Comparison of ENCODE assay signal across 24 cellular contexts in genomic region chr1:118958937-118959631, GRCh38. TPM values are rescaled to one million over a fixed set of nuclear protein-coding genes. Genes with fewer than 3 reads are reported as not detected.
DNase-seq lines count a peak whose midpoint lies in the region; ATAC-seq, FAIRE-seq and TF ChIP-seq lines count a peak whose summit lies in the region.
"Had no signal": no experiment of that assay in that cellular context is flagged by ENCODE, and none has a peak within 500 bp of the region (broad histone marks: within the 10 kb centered on the region; RNA-seq: fewer than 3 reads in every experiment).

No MANE protein-coding gene starts in this region.

- no peak overlapping the region for H3K4me3 ChIP-seq in BLaER1
- peak overlapping the region; percentile 26 for H3K4me3 ChIP-seq in OCI-LY1 (ENCODE audit: low read depth, low read length, poor library complexity, severe bottlenecking)
- no peak overlapping the region for H3K4me3 ChIP-seq in HepG2 (replicated peaks in 1 of 3; ENCODE audit: insufficient read depth in 1 of 3, low read depth in 2 of 3, low read length in 3 of 3)
- H3K4me3 ChIP-seq: ascending aorta, uterus had no signal

- H3K4me2 ChIP-seq in BLaER1 = peak overlapping the region; percentile 57
- peak overlapping the region; percentile 47 for H3K4me2 ChIP-seq in OCI-LY1 (ENCODE audit: low read length)
- H3K4me2 ChIP-seq in HepG2 (ENCODE audit: low read depth, low read length) = peak overlapping the region; percentile 33; the same call in 1 of the 2 replicates

- H3K27me3 ChIP-seq in BLaER1 (no peaks in the 10 kb centered on the region), OCI-LY1 (ENCODE audit: insufficient read depth, low read length) (no peaks in the 10 kb centered on the region), HepG2 (ENCODE audit: control insufficient read depth in 1 of 2, insufficient read depth in 2 of 2, low read length in 2 of 2) (no peaks in the 10 kb centered on the region)
- H3K27me3 ChIP-seq: ascending aorta, uterus had no signal

- intact Hi-C loops in HepG2 (cut with micrococcal nuclease; ENCODE audit: unreplicated experiment) = no loop called here

- in situ Hi-C loops in HepG2 (cut with HindIII; ENCODE audit: extremely low pct_ligation_motif_present, low pct_unique_long_range_greater_than_20kb) = no loop called here
- in situ Hi-C loops in GM13977 (cut with MboI; ENCODE audit: low pct_unique_long_range_greater_than_20kb, low sequenced_read_pairs, unreplicated experiment) = no loop called here

- H2AFZ ChIP-seq in OCI-LY1 (ENCODE audit: low read length) (no peak overlapping the region), HepG2 (ENCODE audit: low read length) (no peak overlapping the region)

- DNase-seq in HepG2 (ENCODE audit: low spot score) = peak; percentile 68
- no peak for DNase-seq in DMS 273 (lab: John Stamatoyannopoulos, UW; ENCODE audit: unreplicated experiment)
- DNase-seq in GM13977 (ENCODE audit: low spot score) = no peak
- DNase-seq in SIG-M5 treated with dmso at 0.1 percent for 504 hours (lab: John Stamatoyannopoulos, UW; ENCODE audit: unreplicated experiment) = no peak
- DNase-seq: activated naive CD4-positive, alpha-beta T cell treated with anti-CD3 and anti-CD28 coated beads, Interleukin-2, amount 50 U/mL, for 16 hours; activated T-cell treated with anti-CD3 and anti-CD28 coated beads, Interleukin-2, amount 50 U/mL, for 48 hours; CD4-positive, alpha-beta T cell; erythroblast; HCEC 1CT; left cardiac atrium; NCI-H1092; NCI-H2081; NCI-H526 treated with DMSO at 0.1 percent for 48 hours; stimulated activated CD4-positive, alpha-beta T cell treated with anti-CD3 and anti-CD28 coated beads, Interleukin-4, amount 100 ng/mL, for 4 hours; substantia nigra; uterus had no signal

- TF ChIP-seq EP300 in HepG2 (IDR thresholded peaks at IDR 0.05; ENCODE audit: low read depth in 2 of 2, low read length in 2 of 2) (no peak), HepG2 (CRISPR knock-in tag; IDR thresholded peaks at IDR 0.05; ENCODE audit: borderline replicate concordance) (no peak)

- WGBS in HepG2 (ENCODE audit: low lambda C conversion rate) = 92% methylated on average over 1 of the region's 1 CpG

- peak; percentile 53 for FAIRE-seq in HepG2 (lab: Jason Lieb, UNC)
- FAIRE-seq: frontal cortex had no signal

- H3K36me3 ChIP-seq in BLaER1 (no peaks in the 10 kb centered on the region), OCI-LY1 (ENCODE audit: insufficient read depth, low read length) (no peaks in the 10 kb centered on the region), HepG2 (replicated peaks in 1 of 2; ENCODE audit: control insufficient read depth in 1 of 2, insufficient read depth in 2 of 2, low read length in 2 of 2) (no peaks in the 10 kb centered on the region)
- H3K36me3 ChIP-seq: ascending aorta, uterus had no signal

- no peaks in the 10 kb centered on the region for H3K9me2 ChIP-seq in OCI-LY1 (ENCODE audit: low read depth, low read length)

- no peak for TF ChIP-seq CTCF in OCI-LY1 (IDR thresholded peaks at IDR 0.05; ENCODE audit: low read length)
- no peak for TF ChIP-seq CTCF in HepG2 (CRISPR knock-in tag; IDR thresholded peaks at IDR 0.05)
- no peak for TF ChIP-seq CTCF in GM13977 (IDR thresholded peaks at IDR 0.05; ENCODE audit: extremely low read depth, insufficient read depth, missing control alignments)

- ATAC-seq in GM19467 (IDR thresholded peaks at IDR 0.05; ENCODE audit: unreplicated experiment) (peak; percentile 2), HepG2 (no peak), GM18870 (IDR thresholded peaks at IDR 0.05; ENCODE audit: unreplicated experiment) (no peak)
- ATAC-seq: left cardiac atrium had no signal

- H3K79me2 ChIP-seq in OCI-LY1 (ENCODE audit: insufficient read depth, low read length) (no peaks in the 10 kb centered on the region), HepG2 (ENCODE audit: insufficient read depth, low read length) (no peaks in the 10 kb centered on the region)

- H3K27ac ChIP-seq in BLaER1 (no peak overlapping the region), OCI-LY1 (ENCODE audit: low read depth, low read length, poor library complexity, severe bottlenecking) (peak overlapping the region; percentile 86), HepG2 (ENCODE audit: extremely low read length, insufficient read depth, low read length) (peak overlapping the region; percentile 98)
- H3K27ac ChIP-seq: ascending aorta, uterus had no signal

- no peak for TF ChIP-seq POLR2A in HepG2 (IDR thresholded peaks at IDR 0.05; ENCODE audit: insufficient read depth in 1 of 2, low read depth in 2 of 2, low read length in 2 of 2)

- H3K9me3 ChIP-seq in BLaER1 (no peaks in the 10 kb centered on the region), OCI-LY1 (ENCODE audit: low read length) (no peaks in the 10 kb centered on the region), HepG2 (ENCODE audit: low read length) (no peaks in the 10 kb centered on the region)
- H3K9me3 ChIP-seq: ascending aorta, uterus had no signal

- H3K4me1 ChIP-seq in BLaER1 = peaks cover 25% of the 10 kb centered on the region
- H3K4me1 ChIP-seq in OCI-LY1 (ENCODE audit: insufficient read depth, low read length, severe bottlenecking) = peaks cover 29% of the 10 kb centered on the region
- H3K4me1 ChIP-seq in HepG2 (ENCODE audit: insufficient read depth, low read length) = peaks cover 64% of the 10 kb centered on the region
- H3K4me1 ChIP-seq: ascending aorta, uterus had no signal

- CTCF ChIA-PET in HepG2 (lab: Yijun Ruan, JAX; ENCODE audit: low intra/inter-chr PET ratio, low total read pairs) = no interaction called here

- H4K20me1 ChIP-seq in BLaER1 (no peaks in the 10 kb centered on the region), OCI-LY1 (ENCODE audit: insufficient read depth, low read length) (no peaks in the 10 kb centered on the region), HepG2 (ENCODE audit: insufficient read depth, low read length) (no peaks in the 10 kb centered on the region)

- H3K9ac ChIP-seq in BLaER1 = no peak overlapping the region
- H3K9ac ChIP-seq in OCI-LY1 (ENCODE audit: low read length) = no peak overlapping the region
- peak overlapping the region; percentile 77 for H3K9ac ChIP-seq in HepG2 (ENCODE audit: insufficient read depth, low read depth, low read length)

- BruUV-seq in HepG2 (replicated peaks; lab: Mats Ljungman, UMichigan) = no TSS peak

- no peaks in the 10 kb centered on the region for H3F3A ChIP-seq in OCI-LY1 (ENCODE audit: insufficient read depth, low read length)

- POLR2A ChIA-PET in HepG2 (lab: Yijun Ruan, JAX) = interaction anchor here (1.2 to 2.8 kb wide), 4 partner anchors 9 to 181 kb away, joined by 3 to 9 read pairs (median 8); partner anchors contain the start of gene WARS2

- TF ChIP-seq RAD21 in HepG2 (CRISPR knock-in tag; IDR thresholded peaks at IDR 0.05) = no peak

TF ChIP-seq in HepG2, 621 proteins besides CTCF, POLR2A, EP300 and RAD21 (continues in another document):
- no peak for TF ChIP-seq ZNF790 (CRISPR knock-in tag; IDR thresholded peaks at IDR 0.05; ENCODE audit: borderline replicate concordance)
- peak; percentile 18; the same call in 1 of the 2 replicates for TF ChIP-seq NCOA2 (CRISPR knock-in tag; IDR thresholded peaks at IDR 0.05)
- TF ChIP-seq ZNF589 (CRISPR knock-in tag; conservative IDR thresholded peaks at IDR 0.05) = no peak
- no peak for TF ChIP-seq ZNF619 (CRISPR knock-in tag; IDR thresholded peaks at IDR 0.05)
- TF ChIP-seq BCL6 (CRISPR knock-in tag; IDR thresholded peaks at IDR 0.05) = peak; percentile 39; the same call in 1 of the 2 replicates
- TF ChIP-seq ZSCAN5A (CRISPR knock-in tag; IDR thresholded peaks at IDR 0.05; ENCODE audit: borderline replicate concordance) = no peak
- TF ChIP-seq ZNF296 (CRISPR knock-in tag; conservative IDR thresholded peaks at IDR 0.05) = no peak
- no peak for TF ChIP-seq ZBTB3 (CRISPR knock-in tag; IDR thresholded peaks at IDR 0.05; ENCODE audit: borderline replicate concordance, low read depth)
- TF ChIP-seq HNRNPH1 (optimal IDR thresholded peaks at IDR 0.05; ENCODE audit: low read depth, low read length) = no peak
- TF ChIP-seq SOX5 (CRISPR knock-in tag; IDR thresholded peaks at IDR 0.05; ENCODE audit: borderline replicate concordance) = peak; percentile 48; the same call in 1 of the 2 replicates

RNA-seq across cellular contexts. Expression of gene TBX15, which starts 29.1 kb away (rescaled TPM):
- 0.42 and 0.49 TPM in 2 replicates for total RNA-seq in HepG2 (2016; rRNA removed; fragmentation: Illumina TruSeq; extraction: Trizol)
- not detected in 2 replicates for total RNA-seq in HepG2 (2016; cell fraction: cytosol; rRNA removed; fragmentation: Illumina TruSeq; extraction: Trizol; ENCODE audit: low read depth)
- total RNA-seq in HepG2 (2016; cell fraction: insoluble cytoplasmic fraction; rRNA removed; fragmentation: Illumina TruSeq; extraction: Trizol) = 0.28 and 0.51 TPM in 2 replicates
- total RNA-seq in HepG2 (2016; cell fraction: membrane; rRNA removed; fragmentation: Illumina TruSeq; extraction: Trizol) = 0.14 and 0.28 TPM in 2 replicates
- total RNA-seq in HepG2 (2016; cell fraction: nucleus; rRNA removed; fragmentation: Illumina TruSeq; extraction: Trizol) = 0.22 and 0.37 TPM in 2 replicates
- 1.9 and 3.5 TPM in 2 replicates for polyA plus RNA-seq in HepG2 (2011; rRNA removed)
- 1.4 and 3.5 TPM in 2 replicates for polyA plus RNA-seq in HepG2 (2011; cell fraction: cytosol; rRNA removed)
- polyA plus RNA-seq in HepG2 (2011; cell fraction: nucleus; rRNA removed) = 1.2 and 1.9 TPM in 2 replicates
- polyA plus RNA-seq in HepG2 (2012) = 5.0 and 5.5 TPM in 2 replicates
- 0.06 TPM in 2 replicates for polyA plus RNA-seq in HepG2 (2016; cell fraction: cytosol; fragmentation: Illumina TruSeq; extraction: Trizol; ENCODE audit: low read depth)
- polyA plus RNA-seq in HepG2 (2016; cell fraction: insoluble cytoplasmic fraction; fragmentation: Illumina TruSeq; extraction: Trizol; ENCODE audit: low read depth) = 0.42 and 0.59 TPM in 2 replicates
- 0.08 and 0.22 TPM in 2 replicates for polyA plus RNA-seq in HepG2 (2016; cell fraction: membrane; fragmentation: Illumina TruSeq; extraction: Trizol; ENCODE audit: low read depth)
- polyA plus RNA-seq in HepG2 (2016; cell fraction: nucleus; fragmentation: Illumina TruSeq; extraction: Trizol; ENCODE audit: insufficient read depth, low read depth) = 0.28 and 0.34 TPM in 2 replicates
- 0.58 and 4.3 TPM in 2 replicates for polyA minus RNA-seq in HepG2 (2011; rRNA and poly(A)+ RNA removed; ENCODE audit: low replicate concordance)
- polyA minus RNA-seq in HepG2 (2011; cell fraction: cytosol; rRNA and poly(A)+ RNA removed) = 1.5 and 2.6 TPM in 2 replicates
- polyA minus RNA-seq in HepG2 (2011; cell fraction: nucleus; rRNA and poly(A)+ RNA removed) = 3.3 and 6.3 TPM in 2 replicates
- total RNA-seq: CD4-positive, alpha-beta T cell; mesothelial cell of epicardium; progenitor cell of endocrine pancreas had no signal
